In genomic region chr3:102163039-102163817, GRCh38 we compare ENCODE assay signal across 9 cellular contexts.
DNase-seq lines count a peak whose midpoint lies in the region; ATAC-seq lines count a peak whose summit lies in the region.
"Had no signal": no experiment of that assay in that cellular context is flagged by ENCODE, and none has a peak within 500 bp of the region (broad histone marks: within the 10 kb centered on the region; RNA-seq: fewer than 3 reads in every experiment).

No MANE protein-coding gene starts in this region.

- DNase-seq in Caki2 (ENCODE audit: low read depth) (peak; percentile 97), NCI-H69 (lab: John Stamatoyannopoulos, UW) (peak; percentile 20), epithelial cell of prostate (ENCODE audit: low read depth, low spot score) (no peak), pons (ENCODE audit: low spot score) (peak; percentile 29), NCI-H526 (lab: John Stamatoyannopoulos, UW) (no peak)
- no peak for DNase-seq in stimulated activated CD4-positive, alpha-beta T cell treated with anti-CD3 and anti-CD28 coated beads, Interleukin-12 subunit alpha, Interleukin-12 subunit beta, amount 100 ng/mL, for 4 hours
- DNase-seq: KBM-7 had no signal

- no peak for ATAC-seq in HG03159 (IDR thresholded peaks at IDR 0.05; ENCODE audit: unreplicated experiment)
- ATAC-seq in HG03432 (IDR thresholded peaks at IDR 0.05; ENCODE audit: unreplicated experiment), result no peak

- H3K27ac ChIP-seq in epithelial cell of prostate, result peak overlapping the region; percentile 68

- in situ Hi-C loops in Caki2 (cut with HindIII; ENCODE audit: low pct_unique_long_range_greater_than_20kb, low sequenced_read_pairs), result loop anchor here (25.0 kb wide), 1 partner anchor 301 kb away; no protein-coding TSS in a partner anchor

Comparison
In these comparisons a context has a peak if more than half of its experiments do, and no peak if none do; other contexts are left out.
1. DNase-seq: peak in Caki2 (single experiment), NCI-H69 (single experiment) and pons (single experiment); none in epithelial cell of prostate (single experiment), stimulated activated CD4-positive, alpha-beta T cell treated with anti-CD3 and anti-CD28 coated beads, Interleukin-12 subunit alpha, Interleukin-12 subunit beta, amount 100 ng/mL, for 4 hours (single experiment) and NCI-H526 (0 of 2).